ENCODE assay signal across 8 cellular contexts in genomic region chr5:81750308-81751008, GRCh38. TPM values are rescaled to one million over a fixed set of nuclear protein-coding genes. Genes with fewer than 3 reads are reported as not detected.
A peak's percentile ranks its signal among the peaks of the same experiment; 100 is the strongest.
DNase-seq lines count a peak whose midpoint lies in the region; ATAC-seq, FAIRE-seq and TF ChIP-seq lines count a peak whose summit lies in the region.

No MANE protein-coding gene starts in this region.

- H3K9me1 ChIP-seq in endothelial cell of umbilical vein (replicated peaks; ENCODE audit: control insufficient read depth, extremely low read depth, insufficient read depth, low read length) = no peaks in the 10 kb centered on the region

- ATAC-seq in GM18505 (IDR thresholded peaks at IDR 0.05; ENCODE audit: unreplicated experiment) (peak; percentile 17), HG02970 (IDR thresholded peaks at IDR 0.05; ENCODE audit: low FRiP score, unreplicated experiment) (peak; percentile 10), GM19463 (IDR thresholded peaks at IDR 0.05; ENCODE audit: unreplicated experiment) (no peak), esophagus mucosa (no peak)

- dilution Hi-C loops in endothelial cell of umbilical vein (cut with MboI; ENCODE audit: extremely low pct_ligation_motif_present, low sequenced_read_pairs) = no loop called here

- peaks cover 28% of the 10 kb centered on the region for H3K27me3 Mint-ChIP-seq in activated CD4-positive, alpha-beta T cell treated with anti-CD3 and anti-CD28 coated beads, Interleukin-2, amount 10 ng/mL, durations not matched to agents 24 days and 14 days
- no peaks in the 10 kb centered on the region for H3K27me3 Mint-ChIP-seq in nephron (ENCODE audit: low read depth)

- intact Hi-C loops in activated CD4-positive, alpha-beta T cell treated with anti-CD3 and anti-CD28 coated beads, Interleukin-2, amount 10 ng/mL, durations not matched to agents 24 days and 14 days (cut with micrococcal nuclease) = loop anchor here (1.0 to 10.0 kb wide), 10 partner anchors 28 to 1096 kb away; partner anchors contain the start of genes DHFR, MSH3, RPS23 and ZCCHC9
- intact Hi-C loops in endothelial cell of umbilical vein (cut with micrococcal nuclease) = loop anchor here (1.0 to 10.0 kb wide), 15 partner anchors 29 to 786 kb away; partner anchors contain the start of genes RASGRF2 and ZCCHC9

- CTCF ChIA-PET in endothelial cell of umbilical vein (lab: Charles Lee) = interaction anchor here (0.6 to 4.6 kb wide), 19 partner anchors 29 to 451 kb away, joined by 3 to 89 read pairs (median 7); no protein-coding TSS in a partner anchor

- H3K36me3 ChIP-seq in endothelial cell of umbilical vein (ENCODE audit: control insufficient read depth in 2 of 2, extremely low read depth in 1 of 2, insufficient read depth in 2 of 2, low read length in 2 of 2) = no peaks in the 10 kb centered on the region

- peak overlapping the region; percentile 93 for H3K27ac Mint-ChIP-seq in activated CD4-positive, alpha-beta T cell treated with anti-CD3 and anti-CD28 coated beads, Interleukin-2, amount 10 ng/mL, durations not matched to agents 24 days and 14 days
- H3K27ac Mint-ChIP-seq in nephron = peak overlapping the region; percentile 90 to 98 (median 98)

- DNase-seq in activated CD4-positive, alpha-beta T cell treated with anti-CD3 and anti-CD28 coated beads, Interleukin-2, amount 10 ng/mL, durations not matched to agents 24 days and 14 days = peak; percentile 81
- DNase-seq in endothelial cell of umbilical vein (ENCODE audit: low read depth, low spot score) (no peak), NCI-H1092 (lab: John Stamatoyannopoulos, UW) (no peak)

- BruUV-seq in endothelial cell of umbilical vein (replicated peaks; lab: Mats Ljungman, UMichigan) = no TSS peak

- no peaks in the 10 kb centered on the region for H3K36me3 Mint-ChIP-seq in activated CD4-positive, alpha-beta T cell treated with anti-CD3 and anti-CD28 coated beads, Interleukin-2, amount 10 ng/mL, durations not matched to agents 24 days and 14 days (ENCODE audit: low read depth)
- no peaks in the 10 kb centered on the region for H3K36me3 Mint-ChIP-seq in nephron (ENCODE audit: low read depth)

- peak overlapping the region; percentile 30 for H3K9ac ChIP-seq in endothelial cell of umbilical vein (replicated peaks; ENCODE audit: extremely low read depth, insufficient read depth, low read length)

- H3K4me3 ChIP-seq in endothelial cell of umbilical vein (replicated peaks in 1 of 3; ENCODE audit: insufficient read depth in 1 of 3, low read depth in 1 of 3, low read length in 3 of 3) = peak overlapping the region; percentile 55 to 76 (median 69)

- H4K20me1 ChIP-seq in endothelial cell of umbilical vein (replicated peaks; ENCODE audit: control insufficient read depth, extremely low read depth, insufficient read depth, low read length) = no peaks in the 10 kb centered on the region

- H3K27ac ChIP-seq in endothelial cell of umbilical vein (ENCODE audit: insufficient read depth, low read depth, low read length) = no peak overlapping the region

- peaks cover 16% of the 10 kb centered on the region for H3K4me1 Mint-ChIP-seq in activated CD4-positive, alpha-beta T cell treated with anti-CD3 and anti-CD28 coated beads, Interleukin-2, amount 10 ng/mL, durations not matched to agents 24 days and 14 days
- H3K4me1 Mint-ChIP-seq in nephron = peaks cover 55% of the 10 kb centered on the region

- no peaks in the 10 kb centered on the region for H3K9me3 Mint-ChIP-seq in activated CD4-positive, alpha-beta T cell treated with anti-CD3 and anti-CD28 coated beads, Interleukin-2, amount 10 ng/mL, durations not matched to agents 24 days and 14 days
- H3K9me3 Mint-ChIP-seq in nephron = no peaks in the 10 kb centered on the region

- H3K4me3 Mint-ChIP-seq in activated CD4-positive, alpha-beta T cell treated with anti-CD3 and anti-CD28 coated beads, Interleukin-2, amount 10 ng/mL, durations not matched to agents 24 days and 14 days = peak overlapping the region; percentile 90
- peak overlapping the region; percentile 93 to 95 (median 95) for H3K4me3 Mint-ChIP-seq in nephron

- no peak for FAIRE-seq in endothelial cell of umbilical vein (lab: Jason Lieb, UNC)

- H3K9me3 ChIP-seq in endothelial cell of umbilical vein (replicated peaks; ENCODE audit: control insufficient read depth, insufficient read depth, low read length) = no peaks in the 10 kb centered on the region

- peak; percentile 51 for TF ChIP-seq POLR2A in GM18505 (IDR thresholded peaks at IDR 0.05; ENCODE audit: borderline replicate concordance, extremely low read depth, insufficient read depth, insufficient read length)
- no peak for TF ChIP-seq POLR2A in endothelial cell of umbilical vein (IDR thresholded peaks at IDR 0.05; ENCODE audit: low read depth, low read length)

- POLR2A ChIA-PET in endothelial cell of umbilical vein (lab: Charles Lee) = interaction anchor here (0.6 to 1.9 kb wide), 4 partner anchors 29 to 417 kb away, joined by 3 to 37 read pairs (median 4); partner anchors contain the start of gene ATG10

- no peak overlapping the region for H3K4me2 ChIP-seq in endothelial cell of umbilical vein (ENCODE audit: insufficient read depth, low read length)

- no peaks in the 10 kb centered on the region for H3K27me3 ChIP-seq in endothelial cell of umbilical vein (ENCODE audit: control insufficient read depth in 2 of 2, insufficient read depth in 2 of 2, low read length in 2 of 2)

- TF ChIP-seq CTCF in endothelial cell of umbilical vein (IDR thresholded peaks at IDR 0.05; ENCODE audit: extremely low read depth in 1 of 2, insufficient read depth in 1 of 2, low read depth in 1 of 2, low read length in 2 of 2) = no peak
- TF ChIP-seq CTCF in nephron (IDR thresholded peaks at IDR 0.05; ENCODE audit: unreplicated experiment in 3 of 3) = no peak

- H3K79me2 ChIP-seq in endothelial cell of umbilical vein (ENCODE audit: control insufficient read depth, insufficient read depth, low read length) = no peaks in the 10 kb centered on the region

- H3K4me1 ChIP-seq in endothelial cell of umbilical vein (ENCODE audit: control insufficient read depth, extremely low read depth, insufficient read depth, low read length) = peaks cover 12% of the 10 kb centered on the region

- H2AFZ ChIP-seq in endothelial cell of umbilical vein (ENCODE audit: low read depth, low read length) = peak overlapping the region; percentile 93

TF ChIP-seq in endothelial cell of umbilical vein, 7 proteins besides CTCF, POLR2A, EP300 and RAD21:
- TF ChIP-seq FOS (IDR thresholded peaks at IDR 0.05; ENCODE audit: borderline replicate concordance, insufficient read depth, low read length) = no peak
- no peak for TF ChIP-seq MAX (IDR thresholded peaks at IDR 0.05; ENCODE audit: insufficient read depth, insufficient read length)
- TF ChIP-seq JUN (IDR thresholded peaks at IDR 0.05; ENCODE audit: borderline replicate concordance, insufficient read depth, insufficient read length, low read depth) = no peak
- no peak for TF ChIP-seq MYC (IDR thresholded peaks at IDR 0.05; ENCODE audit: low read depth, low read length)
- TF ChIP-seq POLR2AphosphoS5 (IDR thresholded peaks at IDR 0.05; ENCODE audit: insufficient read depth, low read depth, low read length) = no peak
- no peak for TF ChIP-seq EZH2 (IDR thresholded peaks at IDR 0.05; ENCODE audit: borderline replicate concordance, low read depth, low read length, severe bottlenecking)
- TF ChIP-seq GATA2 (IDR thresholded peaks at IDR 0.05; ENCODE audit: insufficient read depth, insufficient read length, low read depth, low read length) = no peak

RNA-seq across cellular contexts. Expression of gene SSBP2, which starts 0.4 kb away (rescaled TPM):
- 13.1 and 13.4 TPM in 2 replicates for total RNA-seq in activated CD4-positive, alpha-beta T cell treated with anti-CD3 and anti-CD28 coated beads, Interleukin-2, amount 10 ng/mL, durations not matched to agents 24 days and 14 days
- 7.9 and 9.6 TPM in 2 replicates for total RNA-seq in endothelial cell of umbilical vein
- 11.3 and 11.5 TPM in 2 replicates for polyA plus RNA-seq in endothelial cell of umbilical vein
- 14.5 and 14.9 TPM in 2 replicates for polyA plus RNA-seq in endothelial cell of umbilical vein (2011; cell fraction: cytosol; rRNA removed)
- 19.1 and 23.3 TPM in 2 replicates for polyA plus RNA-seq in endothelial cell of umbilical vein (2011; cell fraction: nucleus; rRNA removed)
- 9.3 and 10.5 TPM in 2 replicates for polyA plus RNA-seq in endothelial cell of umbilical vein (2012)
- 15.7 and 16.4 TPM in 2 replicates for polyA minus RNA-seq in endothelial cell of umbilical vein
- 5.9 TPM for polyA minus RNA-seq in endothelial cell of umbilical vein (2011; cell fraction: cytosol; rRNA and poly(A)+ RNA removed)
- polyA minus RNA-seq in endothelial cell of umbilical vein (2011; cell fraction: nucleus; rRNA and poly(A)+ RNA removed) = 16.5 and 21.1 TPM in 2 replicates
- 26.7 TPM for total RNA-seq in esophagus mucosa

Comparison
In these comparisons a context has a peak if more than half of its experiments do, and no peak if none do; other contexts are left out.
1. ATAC-seq: peak in GM18505 (single experiment) and HG02970 (single experiment); none in GM19463 (single experiment) and esophagus mucosa (single experiment).